1 cellular context compared by ENCODE assay signal in genomic region chr3:112966633-112967032, GRCh38.
TF ChIP-seq lines count a peak whose summit lies in the region.

No MANE protein-coding gene starts in this region.

TF ChIP-seq in GM12878, 131 proteins besides CTCF, POLR2A, EP300 and RAD21:
- TF ChIP-seq NR2C2 (IDR thresholded peaks at IDR 0.05; ENCODE audit: borderline replicate concordance, control insufficient read depth, insufficient read length, low read depth) (no peak), ZNF24 (IDR thresholded peaks at IDR 0.05) (no peak), ZSCAN29 (IDR thresholded peaks at IDR 0.05) (no peak), NFIC (IDR thresholded peaks at IDR 0.05; ENCODE audit: low read depth, low read length) (peak; percentile 63), TCF3 (IDR thresholded peaks at IDR 0.05; ENCODE audit: borderline replicate concordance, insufficient read depth, low read depth, low read length) (no peak), BCL11A (IDR thresholded peaks at IDR 0.05; ENCODE audit: low read depth, low read length) (peak; percentile 46; the same call in 1 of the 2 replicates), RB1 (IDR thresholded peaks at IDR 0.05; ENCODE audit: borderline replicate concordance) (no peak), TAF1 (IDR thresholded peaks at IDR 0.05; ENCODE audit: borderline replicate concordance, low read depth, low read length) (no peak), SREBF1 (IDR thresholded peaks at IDR 0.05; ENCODE audit: low read length) (no peak), SPI1 (IDR thresholded peaks at IDR 0.05; ENCODE audit: borderline replicate concordance, insufficient read depth, low read depth, low read length) (peak; percentile 64; the same call in 1 of the 2 replicates), IKZF2 (IDR thresholded peaks at IDR 0.05) (peak in 1 of 2 experiments; percentile 29; a peak in 1 of 4 replicates), YBX1 (IDR thresholded peaks at IDR 0.05) (no peak), NBN (IDR thresholded peaks at IDR 0.05) (0 out of 2 replicates have a peak, but pooled peaks have one; percentile 23), BCL3 (IDR thresholded peaks at IDR 0.05; ENCODE audit: borderline replicate concordance, insufficient read depth, low read depth, low read length, poor library complexity, severe bottlenecking) (no peak), JUNB (IDR thresholded peaks at IDR 0.05) (peak; percentile 9; the same call in 1 of the 2 replicates), FOXM1 (IDR thresholded peaks at IDR 0.05; ENCODE audit: low read depth, low read length) (no peak), HDAC6 (IDR thresholded peaks at IDR 0.05; ENCODE audit: unreplicated experiment) (no peak), PML (IDR thresholded peaks at IDR 0.05; ENCODE audit: low read length) (no peak), ZNF592 (IDR thresholded peaks at IDR 0.05) (no peak), ZBTB40 (IDR thresholded peaks at IDR 0.05; ENCODE audit: borderline replicate concordance) (peak; percentile 78; the same call in 1 of the 2 replicates), SUZ12 (IDR thresholded peaks at IDR 0.05; ENCODE audit: unreplicated experiment) (no peak), NRF1 (conservative IDR thresholded peaks at IDR 0.05; ENCODE audit: low read depth, low read length) (no peak), IRF5 (IDR thresholded peaks at IDR 0.05; ENCODE audit: borderline replicate concordance) (no peak), RUNX3 (IDR thresholded peaks at IDR 0.05; ENCODE audit: low read length) (peak; percentile 76), PAX8 (IDR thresholded peaks at IDR 0.05) (no peak), CHD1 (IDR thresholded peaks at IDR 0.05; ENCODE audit: low read depth, low read length) (no peak), CBX3 (IDR thresholded peaks at IDR 0.05; ENCODE audit: borderline replicate concordance, low read depth) (no peak), CREM (IDR thresholded peaks at IDR 0.05; ENCODE audit: low read depth) (0 out of 2 replicates have a peak, but pooled peaks have one; percentile 34)
